21 cellular contexts compared by ENCODE assay signal in genomic region chr7:67758551-67758950, GRCh38.
DNase-seq lines count a peak whose midpoint lies in the region; FAIRE-seq and TF ChIP-seq lines count a peak whose summit lies in the region.
"Had no signal": no experiment of that assay in that cellular context is flagged by ENCODE, and none has a peak within 500 bp of the region (broad histone marks: within the 10 kb centered on the region; RNA-seq: fewer than 3 reads in every experiment).

No MANE protein-coding gene starts in this region.

- TF ChIP-seq CTCF in coronary artery (IDR thresholded peaks at IDR 0.05): no peak

- DNase-seq in NCI-H2171 treated with DMSO at 0.1 percent for 48 hours (lab: John Stamatoyannopoulos, UW) (peak; percentile 17), NCI-H2171 (lab: John Stamatoyannopoulos, UW) (no peak), NCI-H1092 treated with DMSO at 0.1 percent for 48 hours (lab: John Stamatoyannopoulos, UW) (peak; percentile 26), NCI-H345 treated with DMSO at 0.1 percent for 48 hours (lab: John Stamatoyannopoulos, UW; ENCODE audit: unreplicated experiment) (peak; percentile 40), left kidney (ENCODE audit: low read depth, low spot score) (peak; percentile 50), SKM-1 (lab: John Stamatoyannopoulos, UW; ENCODE audit: unreplicated experiment) (no peak), HTR-8/SVneo (ENCODE audit: insufficient read length, low spot score) (no peak), coronary artery (ENCODE audit: low spot score) (no peak)
- DNase-seq: DMS53; GM23248; H9; KBM-7; NCI-H1436 treated with DMSO at 0.1 percent for 48 hours; NCI-H2029 treated with DMSO at 0.1 percent for 48 hours; NCI-H226; NCI-H524 treated with DMSO at 0.1 percent for 48 hours; NK-92 treated with Interleukin-12 subunit alpha and Interleukin-12 subunit beta, amount 100 ng/mL, for 24 hours; T-helper 1 cell had no signal

- FAIRE-seq in HTR-8/SVneo (lab: Jason Lieb, UNC): no peak
- FAIRE-seq: A549, D721Med, GM12878 had no signal

- H3K4me3 ChIP-seq in coronary artery: no peak overlapping the region
- H3K4me3 ChIP-seq: A549, GM12878, GM23248 had no signal

- no peak overlapping the region for H3K27ac ChIP-seq in coronary artery
- H3K27ac ChIP-seq: A549, GM23248 had no signal

Comparison
In these comparisons a context has a peak if more than half of its experiments do, and no peak if none do; other contexts are left out.
1. DNase-seq: peak in NCI-H2171 treated with DMSO at 0.1 percent for 48 hours (single experiment), NCI-H1092 treated with DMSO at 0.1 percent for 48 hours (single experiment), NCI-H345 treated with DMSO at 0.1 percent for 48 hours (single experiment) and left kidney (single experiment); none in NCI-H2171 (single experiment), SKM-1 (single experiment), HTR-8/SVneo (single experiment) and coronary artery (single experiment).